Comparison of ENCODE assay signal across 8 cellular contexts in genomic region chr1:151398691-151399065, GRCh38.
A peak's percentile ranks its signal among the peaks of the same experiment; 100 is the strongest.
DNase-seq lines count a peak whose midpoint lies in the region; ATAC-seq and TF ChIP-seq lines count a peak whose summit lies in the region.

No MANE protein-coding gene starts in this region.

- peak overlapping the region; percentile 90 for H3K27ac ChIP-seq in VCaP

- TF ChIP-seq CTCF in VCaP (conservative IDR thresholded peaks at IDR 0.05) (no peak), foreskin fibroblast (IDR thresholded peaks at IDR 0.05; ENCODE audit: low read depth, low read length) (no peak)

- H3K9me3 Mint-ChIP-seq in stimulated activated naive CD8-positive, alpha-beta T cell treated with anti-CD3 and anti-CD28 coated beads, Interleukin-15, amount 100 ng/mL, for 72 hours: no peaks in the 10 kb centered on the region

- peak overlapping the region; percentile 99 to 100 for H3K27ac Mint-ChIP-seq in stimulated activated naive CD8-positive, alpha-beta T cell treated with anti-CD3 and anti-CD28 coated beads, Interleukin-15, amount 100 ng/mL, for 72 hours

- peak overlapping the region; percentile 87 to 99 for H3K4me3 Mint-ChIP-seq in stimulated activated naive CD8-positive, alpha-beta T cell treated with anti-CD3 and anti-CD28 coated beads, Interleukin-15, amount 100 ng/mL, for 72 hours

- peak overlapping the region; percentile 83 to 97 for H3K4me3 ChIP-seq in foreskin fibroblast (ENCODE audit: low read depth in 1 of 2, low read length in 2 of 2)

- H3K4me1 Mint-ChIP-seq in stimulated activated naive CD8-positive, alpha-beta T cell treated with anti-CD3 and anti-CD28 coated beads, Interleukin-15, amount 100 ng/mL, for 72 hours: peaks cover 40% of the 10 kb centered on the region

- peak; percentile 10 for ATAC-seq in stimulated activated naive CD8-positive, alpha-beta T cell treated with anti-CD3 and anti-CD28 coated beads, Interleukin-15, amount 100 ng/mL, for 72 hours
- no peak for ATAC-seq in HG02885 (IDR thresholded peaks at IDR 0.05; ENCODE audit: poor library complexity, unreplicated experiment)

- peak; percentile 8 for DNase-seq in NCI-H2171 treated with DMSO at 0.1 percent for 48 hours (lab: John Stamatoyannopoulos, UW)
- no peak for DNase-seq in NCI-H2171 (lab: John Stamatoyannopoulos, UW)
- no peak for DNase-seq in foreskin fibroblast
- DNase-seq in stimulated activated naive CD8-positive, alpha-beta T cell treated with anti-CD3 and anti-CD28 coated beads, Interleukin-15, amount 100 ng/mL, for 72 hours: peak in 1 of 2 donors; percentile 10
- DNase-seq in NCI-H2227 treated with DMSO at 0.1 percent for 48 hours (lab: John Stamatoyannopoulos, UW): no peak
- no peak for DNase-seq in COLO668 (lab: John Stamatoyannopoulos, UW; ENCODE audit: unreplicated experiment)

- no peaks in the 10 kb centered on the region for H3K27me3 Mint-ChIP-seq in stimulated activated naive CD8-positive, alpha-beta T cell treated with anti-CD3 and anti-CD28 coated beads, Interleukin-15, amount 100 ng/mL, for 72 hours
